ENCODE assay signal across 14 cellular contexts in genomic region chr15:39833515-39833981, GRCh38. TPM values are rescaled to one million over a fixed set of nuclear protein-coding genes. Genes with fewer than 3 reads are reported as not detected.
DNase-seq lines count a peak whose midpoint lies in the region; ATAC-seq, FAIRE-seq and TF ChIP-seq lines count a peak whose summit lies in the region.
"Had no signal": no experiment of that assay in that cellular context is flagged by ENCODE, and none has a peak within 500 bp of the region (broad histone marks: within the 10 kb centered on the region; RNA-seq: fewer than 3 reads in every experiment).

No MANE protein-coding gene starts in this region.

- no peaks in the 10 kb centered on the region for H3K9me3 Mint-ChIP-seq in activated T-helper 2 cell treated with anti-CD3 and anti-CD28 coated beads, Interferon-gamma antibody, Interleukin-2, Interleukin-4, amounts not matched to agents 10 μg/mL and 5 μg/mL and 100 μg/mL, durations not matched to agents 14 hours and 24 hours and 36 hours
- H3K9me3 Mint-ChIP-seq: activated CD4-positive, alpha-beta T cell treated with anti-CD3 and anti-CD28 coated beads, Interleukin-2, amount 10 ng/mL, durations not matched to agents 7 days and 5 days had no signal

- H3K4me3 ChIP-seq in bronchial epithelial cell (ENCODE audit: low read depth, low read length) = no peak overlapping the region

- TF ChIP-seq CTCF in bronchial epithelial cell (IDR thresholded peaks at IDR 0.05; ENCODE audit: insufficient read depth, low read length, severe bottlenecking) (no peak), omental fat pad (IDR thresholded peaks at IDR 0.05) (no peak)

- DNase-seq in GM04504 (ENCODE audit: low read depth) = peak; percentile 65
- DNase-seq in NCI-H345 treated with DMSO at 0.1 percent for 48 hours (lab: John Stamatoyannopoulos, UW; ENCODE audit: unreplicated experiment) = peak; percentile 33
- peak; percentile 87 for DNase-seq in bronchial epithelial cell (ENCODE audit: low read depth)
- no peak for DNase-seq in omental fat pad (ENCODE audit: low spot score)
- DNase-seq in NCI-H526 treated with DMSO at 0.1 percent for 48 hours (lab: John Stamatoyannopoulos, UW) = no peak
- no peak for DNase-seq in frontal cortex (ENCODE audit: low spot score in 2 of 2)
- no peak for DNase-seq in activated T-helper 2 cell treated with anti-CD3 and anti-CD28 coated beads, Interferon-gamma antibody, Interleukin-2, Interleukin-4, amounts not matched to agents 10 μg/mL and 5 μg/mL and 100 μg/mL, durations not matched to agents 14 hours and 24 hours and 36 hours (ENCODE audit: low spot score)
- DNase-seq: activated CD4-positive, alpha-beta T cell treated with anti-CD3 and anti-CD28 coated beads, Interleukin-2, amount 10 ng/mL, durations not matched to agents 7 days and 5 days; naive B cell; NCI-H187 treated with DMSO at 0.1 percent for 48 hours; right cardiac atrium had no signal

- no peaks in the 10 kb centered on the region for H3K36me3 Mint-ChIP-seq in activated T-helper 2 cell treated with anti-CD3 and anti-CD28 coated beads, Interferon-gamma antibody, Interleukin-2, Interleukin-4, amounts not matched to agents 10 μg/mL and 5 μg/mL and 100 μg/mL, durations not matched to agents 14 hours and 24 hours and 36 hours (ENCODE audit: low read depth)
- H3K36me3 Mint-ChIP-seq: naive B cell had no signal

- intact Hi-C loops in activated T-helper 2 cell treated with anti-CD3 and anti-CD28 coated beads, Interferon-gamma antibody, Interleukin-2, Interleukin-4, amounts not matched to agents 10 μg/mL and 5 μg/mL and 100 μg/mL, durations not matched to agents 14 hours and 24 hours and 36 hours (cut with micrococcal nuclease) = no loop called here

- peaks cover 42% of the 10 kb centered on the region for H3K27me3 Mint-ChIP-seq in activated T-helper 2 cell treated with anti-CD3 and anti-CD28 coated beads, Interferon-gamma antibody, Interleukin-2, Interleukin-4, amounts not matched to agents 10 μg/mL and 5 μg/mL and 100 μg/mL, durations not matched to agents 14 hours and 24 hours and 36 hours (ENCODE audit: low read depth)

- no peak for FAIRE-seq in bronchial epithelial cell (lab: Jason Lieb, UNC)
- no peak for FAIRE-seq in frontal cortex (lab: Jason Lieb, UNC)
- FAIRE-seq: H54, HTR-8/SVneo had no signal

- no peaks in the 10 kb centered on the region for H3K36me3 ChIP-seq in bronchial epithelial cell (ENCODE audit: control insufficient read depth, insufficient read depth, low read length)

- ATAC-seq in omental fat pad (ENCODE audit: low FRiP score) (peak; percentile 35), HG02571 (IDR thresholded peaks at IDR 0.05; ENCODE audit: unreplicated experiment) (no peak)
- ATAC-seq: right cardiac atrium had no signal

- H3K4me3 Mint-ChIP-seq in activated T-helper 2 cell treated with anti-CD3 and anti-CD28 coated beads, Interferon-gamma antibody, Interleukin-2, Interleukin-4, amounts not matched to agents 10 μg/mL and 5 μg/mL and 100 μg/mL, durations not matched to agents 14 hours and 24 hours and 36 hours (ENCODE audit: low read depth) = no peak overlapping the region
- H3K4me3 Mint-ChIP-seq: activated CD4-positive, alpha-beta T cell treated with anti-CD3 and anti-CD28 coated beads, Interleukin-2, amount 10 ng/mL, durations not matched to agents 7 days and 5 days; naive B cell had no signal

- H3K27ac Mint-ChIP-seq in activated T-helper 2 cell treated with anti-CD3 and anti-CD28 coated beads, Interferon-gamma antibody, Interleukin-2, Interleukin-4, amounts not matched to agents 10 μg/mL and 5 μg/mL and 100 μg/mL, durations not matched to agents 14 hours and 24 hours and 36 hours = no peak overlapping the region
- H3K27ac Mint-ChIP-seq: activated CD4-positive, alpha-beta T cell treated with anti-CD3 and anti-CD28 coated beads, Interleukin-2, amount 10 ng/mL, durations not matched to agents 7 days and 5 days; naive B cell had no signal

- H3K27me3 ChIP-seq in bronchial epithelial cell (ENCODE audit: control insufficient read depth, insufficient read depth, low read length) = no peaks in the 10 kb centered on the region

- H3K4me1 Mint-ChIP-seq in activated T-helper 2 cell treated with anti-CD3 and anti-CD28 coated beads, Interferon-gamma antibody, Interleukin-2, Interleukin-4, amounts not matched to agents 10 μg/mL and 5 μg/mL and 100 μg/mL, durations not matched to agents 14 hours and 24 hours and 36 hours (ENCODE audit: low read depth) = no peaks in the 10 kb centered on the region
- H3K4me1 Mint-ChIP-seq: activated CD4-positive, alpha-beta T cell treated with anti-CD3 and anti-CD28 coated beads, Interleukin-2, amount 10 ng/mL, durations not matched to agents 7 days and 5 days; naive B cell had no signal

RNA-seq across cellular contexts. Expression of gene FSIP1, which starts 50.9 kb away (rescaled TPM):
- 9.5 and 28.8 TPM in 2 replicates for total RNA-seq in bronchial epithelial cell
- total RNA-seq in omental fat pad = under 1 TPM; 0.32 to 0.48 (median 0.41) TPM
- 17.5 TPM for total RNA-seq in frontal cortex
- total RNA-seq in activated T-helper 2 cell treated with anti-CD3 and anti-CD28 coated beads, Interferon-gamma antibody, Interleukin-2, Interleukin-4, amounts not matched to agents 10 μg/mL and 5 μg/mL and 100 μg/mL, durations not matched to agents 14 hours and 24 hours and 36 hours = 0.14 and 0.16 TPM in 2 replicates

Comparison
In these comparisons a context has a peak if more than half of its experiments do, and no peak if none do; other contexts are left out.
1. DNase-seq: peak in GM04504 (single experiment), NCI-H345 treated with DMSO at 0.1 percent for 48 hours (single experiment) and bronchial epithelial cell (single experiment); none in omental fat pad (single experiment), NCI-H526 treated with DMSO at 0.1 percent for 48 hours (single experiment), frontal cortex (0 of 2) and activated T-helper 2 cell treated with anti-CD3 and anti-CD28 coated beads, Interferon-gamma antibody, Interleukin-2, Interleukin-4, amounts not matched to agents 10 μg/mL and 5 μg/mL and 100 μg/mL, durations not matched to agents 14 hours and 24 hours and 36 hours (single experiment).